1 cellular context compared by ENCODE assay signal in the genomic region with DNA sequence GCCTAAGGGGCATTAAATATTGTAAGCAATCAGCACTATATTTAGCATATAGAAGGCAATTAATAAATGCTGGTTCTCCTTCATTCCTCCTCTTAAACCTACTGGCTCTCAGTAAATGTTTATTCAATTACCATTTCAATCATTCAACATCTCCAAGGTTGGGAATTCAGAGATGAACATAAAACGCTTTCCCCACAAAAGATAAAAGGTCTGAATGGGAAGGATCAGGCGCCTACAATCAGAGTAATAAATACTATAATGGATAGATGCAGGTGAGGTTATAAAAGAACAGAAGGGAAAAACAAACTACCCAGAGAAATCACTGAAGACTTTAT.
TF ChIP-seq lines count a peak whose summit lies in the region.

No MANE protein-coding gene starts in this region.

TF ChIP-seq in GM23338, 12 proteins besides CTCF, POLR2A, EP300 and RAD21 (continued from another document):
- TF ChIP-seq, protein P1, sequence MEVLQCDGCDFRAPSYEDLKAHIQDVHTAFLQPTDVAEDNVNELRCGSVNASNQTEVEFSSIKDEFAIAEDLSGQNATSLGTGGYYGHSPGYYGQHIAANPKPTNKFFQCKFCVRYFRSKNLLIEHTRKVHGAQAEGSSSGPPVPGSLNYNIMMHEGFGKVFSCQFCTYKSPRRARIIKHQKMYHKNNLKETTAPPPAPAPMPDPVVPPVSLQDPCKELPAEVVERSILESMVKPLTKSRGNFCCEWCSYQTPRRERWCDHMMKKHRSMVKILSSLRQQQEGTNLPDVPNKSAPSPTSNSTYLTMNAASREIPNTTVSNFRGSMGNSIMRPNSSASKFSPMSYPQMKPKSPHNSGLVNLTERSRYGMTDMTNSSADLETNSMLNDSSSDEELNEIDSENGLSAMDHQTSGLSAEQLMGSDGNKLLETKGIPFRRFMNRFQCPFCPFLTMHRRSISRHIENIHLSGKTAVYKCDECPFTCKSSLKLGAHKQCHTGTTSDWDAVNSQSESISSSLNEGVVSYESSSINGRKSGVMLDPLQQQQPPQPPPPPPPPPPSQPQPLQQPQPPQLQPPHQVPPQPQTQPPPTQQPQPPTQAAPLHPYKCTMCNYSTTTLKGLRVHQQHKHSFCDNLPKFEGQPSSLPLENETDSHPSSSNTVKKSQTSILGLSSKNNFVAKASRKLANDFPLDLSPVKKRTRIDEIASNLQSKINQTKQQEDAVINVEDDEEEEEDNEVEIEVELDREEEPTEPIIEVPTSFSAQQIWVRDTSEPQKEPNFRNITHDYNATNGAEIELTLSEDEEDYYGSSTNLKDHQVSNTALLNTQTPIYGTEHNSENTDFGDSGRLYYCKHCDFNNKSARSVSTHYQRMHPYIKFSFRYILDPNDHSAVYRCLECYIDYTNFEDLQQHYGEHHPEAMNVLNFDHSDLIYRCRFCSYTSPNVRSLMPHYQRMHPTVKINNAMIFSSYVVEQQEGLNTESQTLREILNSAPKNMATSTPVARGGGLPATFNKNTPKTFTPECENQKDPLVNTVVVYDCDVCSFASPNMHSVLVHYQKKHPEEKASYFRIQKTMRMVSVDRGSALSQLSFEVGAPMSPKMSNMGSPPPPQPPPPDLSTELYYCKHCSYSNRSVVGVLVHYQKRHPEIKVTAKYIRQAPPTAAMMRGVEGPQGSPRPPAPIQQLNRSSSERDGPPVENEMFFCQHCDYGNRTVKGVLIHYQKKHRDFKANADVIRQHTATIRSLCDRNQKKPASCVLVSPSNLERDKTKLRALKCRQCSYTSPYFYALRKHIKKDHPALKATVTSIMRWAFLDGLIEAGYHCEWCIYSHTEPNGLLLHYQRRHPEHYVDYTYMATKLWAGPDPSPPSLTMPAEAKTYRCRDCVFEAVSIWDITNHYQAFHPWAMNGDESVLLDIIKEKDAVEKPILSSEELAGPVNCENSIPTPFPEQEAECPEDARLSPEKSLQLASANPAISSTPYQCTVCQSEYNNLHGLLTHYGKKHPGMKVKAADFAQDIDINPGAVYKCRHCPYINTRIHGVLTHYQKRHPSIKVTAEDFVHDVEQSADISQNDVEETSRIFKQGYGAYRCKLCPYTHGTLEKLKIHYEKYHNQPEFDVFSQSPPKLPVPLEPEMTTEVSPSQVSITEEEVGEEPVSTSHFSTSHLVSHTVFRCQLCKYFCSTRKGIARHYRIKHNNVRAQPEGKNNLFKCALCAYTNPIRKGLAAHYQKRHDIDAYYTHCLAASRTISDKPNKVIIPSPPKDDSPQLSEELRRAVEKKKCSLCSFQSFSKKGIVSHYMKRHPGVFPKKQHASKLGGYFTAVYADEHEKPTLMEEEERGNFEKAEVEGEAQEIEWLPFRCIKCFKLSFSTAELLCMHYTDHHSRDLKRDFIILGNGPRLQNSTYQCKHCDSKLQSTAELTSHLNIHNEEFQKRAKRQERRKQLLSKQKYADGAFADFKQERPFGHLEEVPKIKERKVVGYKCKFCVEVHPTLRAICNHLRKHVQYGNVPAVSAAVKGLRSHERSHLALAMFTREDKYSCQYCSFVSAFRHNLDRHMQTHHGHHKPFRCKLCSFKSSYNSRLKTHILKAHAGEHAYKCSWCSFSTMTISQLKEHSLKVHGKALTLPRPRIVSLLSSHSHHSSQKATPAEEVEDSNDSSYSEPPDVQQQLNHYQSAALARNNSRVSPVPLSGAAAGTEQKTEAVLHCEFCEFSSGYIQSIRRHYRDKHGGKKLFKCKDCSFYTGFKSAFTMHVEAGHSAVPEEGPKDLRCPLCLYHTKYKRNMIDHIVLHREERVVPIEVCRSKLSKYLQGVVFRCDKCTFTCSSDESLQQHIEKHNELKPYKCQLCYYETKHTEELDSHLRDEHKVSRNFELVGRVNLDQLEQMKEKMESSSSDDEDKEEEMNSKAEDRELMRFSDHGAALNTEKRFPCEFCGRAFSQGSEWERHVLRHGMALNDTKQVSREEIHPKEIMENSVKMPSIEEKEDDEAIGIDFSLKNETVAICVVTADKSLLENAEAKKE (CRISPR knock-in tag; IDR thresholded peaks at IDR 0.05): no peak
- TF ChIP-seq, protein P2, sequence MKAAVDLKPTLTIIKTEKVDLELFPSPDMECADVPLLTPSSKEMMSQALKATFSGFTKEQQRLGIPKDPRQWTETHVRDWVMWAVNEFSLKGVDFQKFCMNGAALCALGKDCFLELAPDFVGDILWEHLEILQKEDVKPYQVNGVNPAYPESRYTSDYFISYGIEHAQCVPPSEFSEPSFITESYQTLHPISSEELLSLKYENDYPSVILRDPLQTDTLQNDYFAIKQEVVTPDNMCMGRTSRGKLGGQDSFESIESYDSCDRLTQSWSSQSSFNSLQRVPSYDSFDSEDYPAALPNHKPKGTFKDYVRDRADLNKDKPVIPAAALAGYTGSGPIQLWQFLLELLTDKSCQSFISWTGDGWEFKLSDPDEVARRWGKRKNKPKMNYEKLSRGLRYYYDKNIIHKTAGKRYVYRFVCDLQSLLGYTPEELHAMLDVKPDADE (IDR thresholded peaks at IDR 0.05): no peak
- TF ChIP-seq ZNF114 (CRISPR knock-in tag; IDR thresholded peaks at IDR 0.05) (no peak), ZNF331 (CRISPR knock-in tag; IDR thresholded peaks at IDR 0.05; ENCODE audit: low read depth) (no peak), STAT1 (IDR thresholded peaks at IDR 0.05; ENCODE audit: unreplicated experiment) (no peak), CREB1 (CRISPR knock-in tag; IDR thresholded peaks at IDR 0.05; ENCODE audit: low read depth) (no peak), POLR2AphosphoS5 (IDR thresholded peaks at IDR 0.05; ENCODE audit: low read depth) (no peak), EZH2 (IDR thresholded peaks at IDR 0.05; ENCODE audit: low read depth, unreplicated experiment) (no peak)
